Comparison of ENCODE assay signal across 12 cellular contexts in the genomic region with DNA sequence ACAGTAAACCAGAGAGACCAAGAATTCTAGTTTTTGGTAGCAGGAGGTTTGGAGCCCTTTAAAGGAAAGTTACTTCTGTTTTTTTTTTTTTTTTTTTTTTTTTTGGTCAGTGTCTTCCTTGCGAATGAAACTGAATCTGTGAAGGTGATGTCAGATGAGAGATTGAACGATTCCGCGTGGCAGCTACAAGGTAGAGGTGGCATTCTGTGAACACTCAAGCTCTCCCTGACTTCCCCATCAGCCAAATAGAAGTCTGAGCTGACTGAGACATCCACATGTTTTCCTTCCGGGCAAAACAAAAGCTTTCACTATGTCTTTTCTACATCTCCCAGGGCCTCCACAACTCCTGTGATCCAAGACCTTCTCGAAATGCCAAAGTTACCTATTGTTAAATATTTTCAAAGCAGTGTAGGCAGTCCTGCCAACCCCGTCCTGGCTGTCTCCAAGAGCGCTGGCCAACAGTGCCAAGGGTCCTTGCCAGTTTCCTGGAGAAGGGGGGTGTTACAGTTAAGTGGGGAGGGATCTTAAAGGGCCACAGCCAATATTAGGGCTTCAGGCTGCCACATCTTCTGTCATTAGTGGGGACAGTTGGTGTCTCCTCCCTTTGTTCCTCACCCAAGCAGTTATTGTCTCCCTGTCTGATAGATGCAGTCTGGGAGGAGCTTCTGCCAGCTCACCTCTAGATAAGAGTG.
DNase-seq lines count a peak whose midpoint lies in the region; TF ChIP-seq lines count a peak whose summit lies in the region.
"Had no signal": no experiment of that assay in that cellular context is flagged by ENCODE, and none has a peak within 500 bp of the region (broad histone marks: within the 10 kb centered on the region; RNA-seq: fewer than 3 reads in every experiment).

No MANE protein-coding gene starts in this region.

- peak in 2 of 3 donors; percentile 72 to 75 for DNase-seq in Peyer's patch
- peak; percentile 23 for DNase-seq in globus pallidus (ENCODE audit: low spot score)
- no peak for DNase-seq in progenitor cell of endocrine pancreas (ENCODE audit: low spot score, unreplicated experiment)
- no peak for DNase-seq in ovary
- DNase-seq in CD4-positive, alpha-beta memory T cell = no peak
- DNase-seq in SKM-1 (lab: John Stamatoyannopoulos, UW; ENCODE audit: unreplicated experiment) = no peak
- DNase-seq in NCI-H526 (lab: John Stamatoyannopoulos, UW) = no peak
- DNase-seq: amniotic stem cell, esophagus squamous epithelium had no signal

- WGBS in ovary, 3 donors = 52 to 64% (median 60%) methylated on average over 8 of the region's 8 CpGs

- peaks cover 0 to 27% (median 0%) of the 10 kb centered on the region in 4 donors for H3K4me1 ChIP-seq in Peyer's patch
- H3K4me1 ChIP-seq in ovary (ENCODE audit: insufficient read depth) = no peaks in the 10 kb centered on the region
- H3K4me1 ChIP-seq in CD4-positive, alpha-beta memory T cell (ENCODE audit: insufficient read depth, low read length) = no peaks in the 10 kb centered on the region
- H3K4me1 ChIP-seq: HAP-1 had no signal

- no peak for TF ChIP-seq POLR2A in Peyer's patch (IDR thresholded peaks at IDR 0.05)
- TF ChIP-seq POLR2A in ovary (IDR thresholded peaks at IDR 0.05) = no peak

- H3K36me3 Mint-ChIP-seq in progenitor cell of endocrine pancreas (ENCODE audit: insufficient read depth) = no peaks in the 10 kb centered on the region
- no peaks in the 10 kb centered on the region for H3K36me3 Mint-ChIP-seq in CD4-positive, alpha-beta memory T cell

- no peaks in the 10 kb centered on the region for H3K36me3 ChIP-seq in Peyer's patch
- H3K36me3 ChIP-seq in ovary = no peaks in the 10 kb centered on the region
- no peaks in the 10 kb centered on the region for H3K36me3 ChIP-seq in CD4-positive, alpha-beta memory T cell (ENCODE audit: insufficient read depth, low read length)
- H3K36me3 ChIP-seq: esophagus squamous epithelium, HAP-1 had no signal

- H3K27me3 ChIP-seq in Peyer's patch = no peaks in the 10 kb centered on the region
- H3K27me3 ChIP-seq in ovary = no peaks in the 10 kb centered on the region
- no peaks in the 10 kb centered on the region for H3K27me3 ChIP-seq in CD4-positive, alpha-beta memory T cell (ENCODE audit: insufficient read depth, low read length)
- H3K27me3 ChIP-seq: esophagus squamous epithelium had no signal

- intact Hi-C loops in ovary (cut with DNase I) = no loop called here
- intact Hi-C loops in CD4-positive, alpha-beta memory T cell (cut with micrococcal nuclease) = no loop called here

- H3K27ac ChIP-seq in C4-2B (peak overlapping the region; percentile 32; the same call in 1 of the 2 replicates), Peyer's patch (peak overlapping the region in 2 of 4 donors; percentile 65 to 70), ovary (no peak overlapping the region)
- no peak overlapping the region for H3K27ac ChIP-seq in CD4-positive, alpha-beta memory T cell (ENCODE audit: low read depth, low read length)

- peaks cover 7% of the 10 kb centered on the region for H3K4me1 Mint-ChIP-seq in progenitor cell of endocrine pancreas (ENCODE audit: low read depth)
- H3K4me1 Mint-ChIP-seq in CD4-positive, alpha-beta memory T cell = no peaks in the 10 kb centered on the region

- TF ChIP-seq CTCF in C4-2B (conservative IDR thresholded peaks at IDR 0.05) (no peak), Peyer's patch (IDR thresholded peaks at IDR 0.05) (no peak), progenitor cell of endocrine pancreas (IDR thresholded peaks at IDR 0.05; ENCODE audit: unreplicated experiment) (no peak), ovary (IDR thresholded peaks at IDR 0.05) (no peak)

- H3K27me3 Mint-ChIP-seq in progenitor cell of endocrine pancreas = no peaks in the 10 kb centered on the region
- H3K27me3 Mint-ChIP-seq in CD4-positive, alpha-beta memory T cell = peaks cover 0 to 8% of the 10 kb centered on the region in 2 donors

- no peaks in the 10 kb centered on the region for H3K9me3 Mint-ChIP-seq in progenitor cell of endocrine pancreas (ENCODE audit: low read depth)
- H3K9me3 Mint-ChIP-seq in CD4-positive, alpha-beta memory T cell = peaks cover 0 to 7% (median 0%) of the 10 kb centered on the region in 8 donors
- H3K9me3 Mint-ChIP-seq: T-helper 1 cell treated with Interleukin-12 subunit alpha and Interleukin-12 subunit beta and Interleukin-4 antibody, amounts not matched to agents 30 μg/mL and 1 μg/mL, for 36 hours had no signal

- no peak overlapping the region for H3K4me3 Mint-ChIP-seq in progenitor cell of endocrine pancreas (ENCODE audit: low read depth)
- no peak overlapping the region for H3K4me3 Mint-ChIP-seq in CD4-positive, alpha-beta memory T cell
- H3K4me3 Mint-ChIP-seq: T-helper 1 cell treated with Interleukin-12 subunit alpha and Interleukin-12 subunit beta and Interleukin-4 antibody, amounts not matched to agents 30 μg/mL and 1 μg/mL, for 36 hours had no signal

- H3K4me3 ChIP-seq in Peyer's patch = no peak overlapping the region
- no peak overlapping the region for H3K4me3 ChIP-seq in ovary
- H3K4me3 ChIP-seq in CD4-positive, alpha-beta memory T cell (ENCODE audit: low read length in 2 of 2) = no peak overlapping the region
- H3K4me3 ChIP-seq: esophagus squamous epithelium, HAP-1 had no signal

- no peaks in the 10 kb centered on the region for H3K9me3 ChIP-seq in Peyer's patch
- H3K9me3 ChIP-seq in ovary = no peaks in the 10 kb centered on the region
- no peaks in the 10 kb centered on the region for H3K9me3 ChIP-seq in CD4-positive, alpha-beta memory T cell (ENCODE audit: control insufficient read depth in 1 of 2, low read length in 2 of 2)
- H3K9me3 ChIP-seq: esophagus squamous epithelium, HAP-1 had no signal

- POLR2A ChIA-PET in CD4-positive, alpha-beta memory T cell (lab: Charles Lee; ENCODE audit: partially characterized antibody) = no interaction called here

- CTCF ChIA-PET in CD4-positive, alpha-beta memory T cell (lab: Charles Lee; ENCODE audit: partially characterized antibody) = no interaction called here

- TF ChIP-seq EP300 in ovary (IDR thresholded peaks at IDR 0.05) = no peak

- peak overlapping the region; percentile 31 for H3K27ac Mint-ChIP-seq in progenitor cell of endocrine pancreas
- no peak overlapping the region for H3K27ac Mint-ChIP-seq in CD4-positive, alpha-beta memory T cell
- H3K27ac Mint-ChIP-seq: T-helper 1 cell treated with Interleukin-12 subunit alpha and Interleukin-12 subunit beta and Interleukin-4 antibody, amounts not matched to agents 30 μg/mL and 1 μg/mL, for 36 hours had no signal

Comparison
In these comparisons a context has a peak if more than half of its experiments do, and no peak if none do; other contexts are left out.
1. DNase-seq: peak in Peyer's patch (2 of 3) and globus pallidus (single experiment); none in progenitor cell of endocrine pancreas (single experiment), ovary (0 of 5), CD4-positive, alpha-beta memory T cell (0 of 5), SKM-1 (single experiment) and NCI-H526 (0 of 2).